Comparison of ENCODE assay signal across 8 cellular contexts in the genomic region with DNA sequence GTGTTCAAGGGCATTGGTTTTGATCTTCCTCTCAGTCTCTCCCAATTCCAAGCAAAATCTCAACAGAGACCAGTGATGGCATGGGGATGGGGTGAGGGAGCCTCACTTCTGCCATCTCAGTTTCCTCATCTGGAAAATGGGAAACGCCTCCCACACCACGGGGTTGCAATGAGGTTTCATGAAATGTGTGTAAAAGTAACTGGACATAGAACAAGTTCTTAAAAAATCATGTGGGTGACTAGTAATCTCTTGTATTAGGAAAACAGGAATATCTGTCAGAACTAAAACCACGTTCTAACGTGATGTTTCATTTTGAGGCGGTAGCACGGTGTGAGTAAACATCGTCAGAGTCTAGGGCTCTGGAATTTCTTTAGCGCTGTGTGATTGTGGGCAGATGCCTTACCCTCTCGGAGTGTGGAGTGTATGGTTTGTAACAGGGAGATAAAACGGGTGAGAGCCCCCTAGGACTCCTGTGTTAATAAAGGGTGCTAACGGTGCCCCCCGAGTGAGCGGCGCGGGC. TPM values are rescaled to one million over a fixed set of nuclear protein-coding genes. Genes with fewer than 3 reads are reported as not detected.
A peak's percentile ranks its signal among the peaks of the same experiment; 100 is the strongest.
DNase-seq lines count a peak whose midpoint lies in the region; ATAC-seq, FAIRE-seq and TF ChIP-seq lines count a peak whose summit lies in the region.

No MANE protein-coding gene starts in this region.

- H3K4me3 ChIP-seq in HUES64 (ENCODE audit: low read length) = peak overlapping the region; percentile 77
- peak overlapping the region; percentile 63 for H3K4me3 ChIP-seq in bronchial epithelial cell (ENCODE audit: low read depth, low read length)
- peak overlapping the region; percentile 15 for H3K4me3 ChIP-seq in mucosa of stomach (ENCODE audit: low read length)

- no peaks in the 10 kb centered on the region for H3K9me3 ChIP-seq in HUES64 (ENCODE audit: insufficient read depth, low read depth, low read length)
- H3K9me3 ChIP-seq in mucosa of stomach (ENCODE audit: control insufficient read depth, low read length) = no peaks in the 10 kb centered on the region

- H3K9ac ChIP-seq in HUES64 (ENCODE audit: low read depth, low read length) = peak overlapping the region; percentile 54; the same call in 1 of the 2 replicates
- H3K9ac ChIP-seq in mucosa of stomach (ENCODE audit: low read length) = peak overlapping the region; percentile 41

- no peak overlapping the region for H3K27ac ChIP-seq in HUES64 (ENCODE audit: low read depth, low read length)

- peaks cover 28% of the 10 kb centered on the region for H3K27me3 ChIP-seq in HUES64 (ENCODE audit: insufficient read depth, low read length)
- H3K27me3 ChIP-seq in bronchial epithelial cell (ENCODE audit: control insufficient read depth, insufficient read depth, low read length) = peaks cover 1% of the 10 kb centered on the region
- H3K27me3 ChIP-seq in mucosa of stomach (ENCODE audit: control insufficient read depth, insufficient read depth, low read length) = peaks cover 13% of the 10 kb centered on the region

- H3K4me1 ChIP-seq in HUES64 (ENCODE audit: insufficient read depth, low read length) (0 out of 2 replicates have a peak, but pooled peaks cover 8% of the 10 kb centered on the region), mucosa of stomach (ENCODE audit: control insufficient read depth, insufficient read depth, low read length) (peaks cover 8% of the 10 kb centered on the region)

- no peak for FAIRE-seq in bronchial epithelial cell (lab: Jason Lieb, UNC)

- ATAC-seq in GM21360 (IDR thresholded peaks at IDR 0.05; ENCODE audit: unreplicated experiment) = peak; percentile 24

- no peaks in the 10 kb centered on the region for H3K36me3 ChIP-seq in HUES64 (ENCODE audit: insufficient read depth, low read length)
- no peaks in the 10 kb centered on the region for H3K36me3 ChIP-seq in bronchial epithelial cell (ENCODE audit: control insufficient read depth, insufficient read depth, low read length)
- H3K36me3 ChIP-seq in mucosa of stomach (ENCODE audit: control insufficient read depth, insufficient read depth, low read length) = no peaks in the 10 kb centered on the region

- WGBS in HUES64 = 10% methylated on average over 15 of the region's 15 CpGs

- TF ChIP-seq CTCF in bronchial epithelial cell (IDR thresholded peaks at IDR 0.05; ENCODE audit: insufficient read depth, low read length, severe bottlenecking) (no peak), GM10266 (IDR thresholded peaks at IDR 0.05; ENCODE audit: control insufficient read depth, insufficient read depth, low read depth, missing control alignments) (no peak)

- DNase-seq in CD1c-positive myeloid dendritic cell (ENCODE audit: extremely low spot score) (peak; percentile 77), bronchial epithelial cell (ENCODE audit: low read depth) (peak; percentile 59), NCI-H446 treated with DMSO at 0.1 percent for 48 hours (lab: John Stamatoyannopoulos, UW) (no peak), GM10266 (ENCODE audit: extremely low spot score) (no peak), occipital lobe (lab: John Stamatoyannopoulos, UW) (no peak)

RNA-seq across cellular contexts. Expression of a gene that starts 55.5 kb away (rescaled TPM):
- 1.9 TPM for polyA plus RNA-seq in HUES64 (2013, experiment 1 of 2)
- polyA plus RNA-seq in HUES64 (2013, experiment 2 of 2) = 3.7 TPM
- total RNA-seq in bronchial epithelial cell = 1.9 and 2.1 TPM in 2 replicates
- 104 TPM for total RNA-seq in occipital lobe

Comparison
In these comparisons a context has a peak if more than half of its experiments do, and no peak if none do; other contexts are left out.
1. DNase-seq: peak in CD1c-positive myeloid dendritic cell (single experiment) and bronchial epithelial cell (single experiment); none in NCI-H446 treated with DMSO at 0.1 percent for 48 hours (single experiment), GM10266 (single experiment) and occipital lobe (single experiment).
2. H3K4me3 ChIP-seq: peak in every context shown above with its lines; median percentile 77 in HUES64; 63 in bronchial epithelial cell; 15 in mucosa of stomach.
3. RNA of a gene that starts 55.5 kb away (total RNA-seq): 104 TPM in occipital lobe (single experiment); 1.9 to 2.1 TPM in bronchial epithelial cell; every median in the first group is over 10 times any median in the second.